In genomic region chr2:33555681-33556080, GRCh38 we compare ENCODE assay signal across 1 cellular context.
TF ChIP-seq lines count a peak whose summit lies in the region.

No MANE protein-coding gene starts in this region.

TF ChIP-seq in GM23338, 12 proteins besides CTCF, POLR2A, EP300 and RAD21 (continued from another document):
- TF ChIP-seq ZNF462 (CRISPR knock-in tag; IDR thresholded peaks at IDR 0.05) (no peak), ZNF114 (CRISPR knock-in tag; IDR thresholded peaks at IDR 0.05) (no peak), JUNB (IDR thresholded peaks at IDR 0.05; ENCODE audit: unreplicated experiment) (no peak), NANOG (IDR thresholded peaks at IDR 0.05; ENCODE audit: borderline replicate concordance) (no peak)
